ENCODE assay signal across 8 cellular contexts in the genomic region with DNA sequence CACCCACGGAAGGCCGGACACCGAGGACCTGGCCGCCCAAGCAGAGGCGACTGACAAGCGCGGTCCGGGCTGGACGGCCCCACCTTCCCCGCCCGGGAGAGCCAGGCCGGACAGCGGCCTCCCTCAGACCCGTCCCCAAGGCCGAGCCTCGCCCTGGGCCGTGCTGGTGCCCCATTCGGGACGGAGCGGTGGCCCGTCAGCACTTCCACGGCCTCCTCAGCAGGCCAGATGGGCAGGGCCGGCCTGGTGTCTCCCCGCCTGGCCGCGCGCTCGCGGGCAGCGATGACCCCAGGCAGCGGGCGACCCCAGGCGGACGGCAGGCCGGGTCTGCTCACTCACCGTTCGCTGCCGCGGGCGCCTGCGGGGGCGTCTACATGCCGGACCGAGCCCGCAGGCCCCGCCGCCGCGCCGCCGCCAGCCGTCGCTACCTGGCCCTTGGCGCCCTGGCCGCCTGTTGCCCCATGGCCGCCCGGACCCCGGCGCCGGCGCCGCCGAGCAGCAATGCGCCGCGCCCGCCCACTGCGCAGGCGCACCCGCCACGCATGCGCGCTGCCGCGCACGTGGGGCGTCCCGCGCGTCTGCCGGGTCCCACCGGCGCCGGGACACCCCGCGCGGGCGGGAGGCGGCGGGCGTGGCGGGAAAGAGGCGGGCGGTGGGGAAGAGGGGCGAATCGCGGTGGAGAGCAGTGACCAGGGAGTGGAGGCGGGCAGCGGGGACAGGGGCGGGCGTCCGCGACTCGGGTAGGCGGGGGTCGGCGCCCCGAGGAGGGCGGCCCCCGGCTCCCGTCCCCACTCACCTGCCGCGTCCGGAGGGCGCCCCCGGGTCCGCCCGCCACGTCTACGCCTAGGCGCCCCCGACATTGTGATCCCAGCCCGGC. TPM values are rescaled to one million over a fixed set of nuclear protein-coding genes. Genes with fewer than 3 reads are reported as not detected.
DNase-seq lines count a peak whose midpoint lies in the region; ATAC-seq and TF ChIP-seq lines count a peak whose summit lies in the region.

A gene with protein sequence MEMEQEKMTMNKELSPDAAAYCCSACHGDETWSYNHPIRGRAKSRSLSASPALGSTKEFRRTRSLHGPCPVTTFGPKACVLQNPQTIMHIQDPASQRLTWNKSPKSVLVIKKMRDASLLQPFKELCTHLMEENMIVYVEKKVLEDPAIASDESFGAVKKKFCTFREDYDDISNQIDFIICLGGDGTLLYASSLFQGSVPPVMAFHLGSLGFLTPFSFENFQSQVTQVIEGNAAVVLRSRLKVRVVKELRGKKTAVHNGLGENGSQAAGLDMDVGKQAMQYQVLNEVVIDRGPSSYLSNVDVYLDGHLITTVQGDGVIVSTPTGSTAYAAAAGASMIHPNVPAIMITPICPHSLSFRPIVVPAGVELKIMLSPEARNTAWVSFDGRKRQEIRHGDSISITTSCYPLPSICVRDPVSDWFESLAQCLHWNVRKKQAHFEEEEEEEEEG (minus strand): TSS at position 521 of the 877 bp plus-strand sequence. CDS start 13,064 bp downstream, outside the sequence.

- POLR2A ChIA-PET in Panc1 (lab: Charles Lee) = no interaction called here

- H3K27me3 Mint-ChIP-seq in CD14-positive monocyte (ENCODE audit: low read depth in 3 of 3) = peaks cover 0 to 7% (median 0%) of the 10 kb centered on the region in 3 donors
- no peaks in the 10 kb centered on the region for H3K27me3 Mint-ChIP-seq in activated T-helper 2 cell treated with anti-CD3 and anti-CD28 coated beads, Interferon-gamma antibody, Interleukin-2, Interleukin-4, amounts not matched to agents 10 μg/mL and 5 μg/mL and 100 μg/mL, durations not matched to agents 14 hours and 24 hours and 36 hours (ENCODE audit: low read depth)
- H3K27me3 Mint-ChIP-seq in stimulated activated naive CD8-positive, alpha-beta T cell treated with anti-CD3 and anti-CD28 coated beads, Interleukin-15, Interleukin-2, amounts not matched to agents 100 ng/mL and 50 ng/mL, for 24 hours = no peaks in the 10 kb centered on the region

- peak; percentile 40 for ATAC-seq in HG03354 (IDR thresholded peaks at IDR 0.05; ENCODE audit: poor library complexity, severe bottlenecking, unreplicated experiment)
- ATAC-seq in Panc1 = peak; percentile 73

- intact Hi-C loops in CD14-positive monocyte (cut with micrococcal nuclease) = loop anchor here in 1 of 2 donors (2.0 to 5.0 kb wide), 2 partner anchors 13 to 114 kb away; partner anchors contain the start of gene GNB1
- intact Hi-C loops in Panc1 (cut with micrococcal nuclease; ENCODE audit: unreplicated experiment) = no loop called here
- intact Hi-C loops in activated T-helper 2 cell treated with anti-CD3 and anti-CD28 coated beads, Interferon-gamma antibody, Interleukin-2, Interleukin-4, amounts not matched to agents 10 μg/mL and 5 μg/mL and 100 μg/mL, durations not matched to agents 14 hours and 24 hours and 36 hours (cut with micrococcal nuclease) = no loop called here

- no peak for DNase-seq in CD14-positive monocyte (ENCODE audit: low spot score)
- DNase-seq in Panc1 (ENCODE audit: low read depth, low spot score) = no peak
- peak; percentile 74 for DNase-seq in activated T-helper 2 cell treated with anti-CD3 and anti-CD28 coated beads, Interferon-gamma antibody, Interleukin-2, Interleukin-4, amounts not matched to agents 10 μg/mL and 5 μg/mL and 100 μg/mL, durations not matched to agents 14 hours and 24 hours and 36 hours (ENCODE audit: low spot score)
- peak; percentile 50 for DNase-seq in fibroblast of pulmonary artery (ENCODE audit: low read depth)

- peaks cover 65% of the 10 kb centered on the region for H3K4me1 Mint-ChIP-seq in CD14-positive monocyte
- peaks cover 45% of the 10 kb centered on the region for H3K4me1 Mint-ChIP-seq in activated T-helper 2 cell treated with anti-CD3 and anti-CD28 coated beads, Interferon-gamma antibody, Interleukin-2, Interleukin-4, amounts not matched to agents 10 μg/mL and 5 μg/mL and 100 μg/mL, durations not matched to agents 14 hours and 24 hours and 36 hours (ENCODE audit: low read depth)
- peaks cover 64% of the 10 kb centered on the region for H3K4me1 Mint-ChIP-seq in stimulated activated naive CD8-positive, alpha-beta T cell treated with anti-CD3 and anti-CD28 coated beads, Interleukin-15, Interleukin-2, amounts not matched to agents 100 ng/mL and 50 ng/mL, for 24 hours (ENCODE audit: low read depth)

- peaks cover 12 to 39% of the 10 kb centered on the region in 2 donors for H3K36me3 Mint-ChIP-seq in CD14-positive monocyte
- peaks cover 26% of the 10 kb centered on the region for H3K36me3 Mint-ChIP-seq in activated T-helper 2 cell treated with anti-CD3 and anti-CD28 coated beads, Interferon-gamma antibody, Interleukin-2, Interleukin-4, amounts not matched to agents 10 μg/mL and 5 μg/mL and 100 μg/mL, durations not matched to agents 14 hours and 24 hours and 36 hours (ENCODE audit: low read depth)
- peaks cover 8% of the 10 kb centered on the region for H3K36me3 Mint-ChIP-seq in stimulated activated naive CD8-positive, alpha-beta T cell treated with anti-CD3 and anti-CD28 coated beads, Interleukin-15, Interleukin-2, amounts not matched to agents 100 ng/mL and 50 ng/mL, for 24 hours (ENCODE audit: low read depth)

- H3K9me3 ChIP-seq in Panc1 (ENCODE audit: control insufficient read depth, insufficient read depth, low read depth, low read length) (no peaks in the 10 kb centered on the region), neural cell (ENCODE audit: low read length) (no peaks in the 10 kb centered on the region)

- H3K4me3 ChIP-seq in Panc1 (ENCODE audit: low read depth in 2 of 2, low read length in 2 of 2) = peak within 1 kb of the TSS; percentile 62 to 73
- H3K4me3 ChIP-seq in fibroblast of pulmonary artery (replicated peaks; ENCODE audit: low read depth, low read length) = peak within 1 kb of the TSS; percentile 77
- peak within 1 kb of the TSS; percentile 96 for H3K4me3 ChIP-seq in neural cell (ENCODE audit: low read length)

- H3K4me1 ChIP-seq in Panc1 (ENCODE audit: control insufficient read depth, insufficient read depth, low read length) = peaks cover 39% of the 10 kb centered on the region

- H3K4me3 Mint-ChIP-seq in CD14-positive monocyte = peak within 1 kb of the TSS; percentile 97 to 99
- H3K4me3 Mint-ChIP-seq in activated T-helper 2 cell treated with anti-CD3 and anti-CD28 coated beads, Interferon-gamma antibody, Interleukin-2, Interleukin-4, amounts not matched to agents 10 μg/mL and 5 μg/mL and 100 μg/mL, durations not matched to agents 14 hours and 24 hours and 36 hours (ENCODE audit: low read depth) = peak within 1 kb of the TSS; percentile 90
- H3K4me3 Mint-ChIP-seq in stimulated activated naive CD8-positive, alpha-beta T cell treated with anti-CD3 and anti-CD28 coated beads, Interleukin-15, Interleukin-2, amounts not matched to agents 100 ng/mL and 50 ng/mL, for 24 hours = peak within 1 kb of the TSS; percentile 82

- peaks cover 16% of the 10 kb centered on the region for H3K79me2 ChIP-seq in neural cell (replicated peaks; ENCODE audit: insufficient read depth, low read length)

- peak within 1 kb of the TSS; percentile 41 for H3K4me2 ChIP-seq in neural cell (ENCODE audit: low read length)

- peak within 1 kb of the TSS; percentile 90 for H3K27ac ChIP-seq in Panc1 (ENCODE audit: low read length)
- no peak within 1 kb of the TSS for H3K27ac ChIP-seq in neural cell (ENCODE audit: low read length)

- no peak within 1 kb of the TSS for H2AFZ ChIP-seq in neural cell (ENCODE audit: low read depth, low read length)

- H3K9me3 Mint-ChIP-seq in CD14-positive monocyte = peaks cover 0 to 2% (median 0%) of the 10 kb centered on the region in 7 donors
- H3K9me3 Mint-ChIP-seq in activated T-helper 2 cell treated with anti-CD3 and anti-CD28 coated beads, Interferon-gamma antibody, Interleukin-2, Interleukin-4, amounts not matched to agents 10 μg/mL and 5 μg/mL and 100 μg/mL, durations not matched to agents 14 hours and 24 hours and 36 hours = no peaks in the 10 kb centered on the region
- no peaks in the 10 kb centered on the region for H3K9me3 Mint-ChIP-seq in stimulated activated naive CD8-positive, alpha-beta T cell treated with anti-CD3 and anti-CD28 coated beads, Interleukin-15, Interleukin-2, amounts not matched to agents 100 ng/mL and 50 ng/mL, for 24 hours

- no peaks in the 10 kb centered on the region for H4K20me1 ChIP-seq in neural cell (ENCODE audit: insufficient read depth)

- TF ChIP-seq EP300 in neural cell (conservative IDR thresholded peaks at IDR 0.05; ENCODE audit: poor library complexity, severe bottlenecking) = no peak

- no peaks in the 10 kb centered on the region for H3K9me2 ChIP-seq in neural cell (ENCODE audit: insufficient read depth, low read length)

- TF ChIP-seq POLR2A in GM19099 (IDR thresholded peaks at IDR 0.05; ENCODE audit: extremely low read depth, insufficient read length, low read depth) = peak; percentile 74

- no TSS peak for BruUV-seq in Panc1 (replicated peaks; lab: Mats Ljungman, UMichigan)

- H3K9ac ChIP-seq in neural cell (ENCODE audit: low read length) = peak within 1 kb of the TSS; percentile 70

- CTCF ChIA-PET in Panc1 (lab: Charles Lee) = no interaction called here

- H3K27ac Mint-ChIP-seq in CD14-positive monocyte = peak within 1 kb of the TSS; percentile 99 to 100 (median 100)
- peak within 1 kb of the TSS; percentile 85 for H3K27ac Mint-ChIP-seq in activated T-helper 2 cell treated with anti-CD3 and anti-CD28 coated beads, Interferon-gamma antibody, Interleukin-2, Interleukin-4, amounts not matched to agents 10 μg/mL and 5 μg/mL and 100 μg/mL, durations not matched to agents 14 hours and 24 hours and 36 hours
- peak within 1 kb of the TSS; percentile 83 for H3K27ac Mint-ChIP-seq in stimulated activated naive CD8-positive, alpha-beta T cell treated with anti-CD3 and anti-CD28 coated beads, Interleukin-15, Interleukin-2, amounts not matched to agents 100 ng/mL and 50 ng/mL, for 24 hours

- H3F3A ChIP-seq in neural cell (ENCODE audit: insufficient read depth, low read length, poor library complexity, severe bottlenecking) = no peaks in the 10 kb centered on the region

- TF ChIP-seq CTCF in CD14-positive monocyte (IDR thresholded peaks at IDR 0.05) = no peak
- no peak for TF ChIP-seq CTCF in Panc1 (IDR thresholded peaks at IDR 0.05)
- TF ChIP-seq CTCF in fibroblast of pulmonary artery (IDR thresholded peaks at IDR 0.05; ENCODE audit: low read length, missing control alignments) = no peak
- TF ChIP-seq CTCF in neural cell (IDR thresholded peaks at IDR 0.05; ENCODE audit: poor library complexity, severe bottlenecking) = peak; percentile 24

- in situ Hi-C loops in Panc1 (cut with HindIII; ENCODE audit: low pct_unique_long_range_greater_than_20kb, low sequenced_read_pairs) = no loop called here

- H3K36me3 ChIP-seq in Panc1 (ENCODE audit: control insufficient read depth, insufficient read depth, low read length) (no peaks in the 10 kb centered on the region), neural cell (ENCODE audit: insufficient read depth, low read length) (no peaks in the 10 kb centered on the region)

- peak; percentile 35 for TF ChIP-seq RAD21 in neural cell (conservative IDR thresholded peaks at IDR 0.05)

- no peaks in the 10 kb centered on the region for H3K27me3 ChIP-seq in Panc1 (ENCODE audit: control insufficient read depth, insufficient read depth, low read length)
- H3K27me3 ChIP-seq in neural cell (ENCODE audit: insufficient read depth, low read depth, low read length) = peaks cover 2% of the 10 kb centered on the region

RNA-seq across cellular contexts. Expression of the gene that starts here (rescaled TPM):
- polyA plus RNA-seq in CD14-positive monocyte (100 to 1,000 TPM; 175 to 235 TPM), neural cell (38.5 and 55.5 TPM in 2 replicates)
- total RNA-seq in Panc1 (2021; ENCODE audit: unreplicated experiment) = 101 TPM
- polyA plus RNA-seq in Panc1 (2012; ENCODE audit: insufficient read length) = 101 TPM
- 81.8 and 84.5 TPM in 2 replicates for total RNA-seq in activated T-helper 2 cell treated with anti-CD3 and anti-CD28 coated beads, Interferon-gamma antibody, Interleukin-2, Interleukin-4, amounts not matched to agents 10 μg/mL and 5 μg/mL and 100 μg/mL, durations not matched to agents 14 hours and 24 hours and 36 hours
- polyA minus RNA-seq in neural cell = 27.4 and 31.7 TPM in 2 replicates

Comparison
In these comparisons a context has a peak if more than half of its experiments do, and no peak if none do; other contexts are left out.
1. DNase-seq: peak in activated T-helper 2 cell treated with anti-CD3 and anti-CD28 coated beads, Interferon-gamma antibody, Interleukin-2, Interleukin-4, amounts not matched to agents 10 μg/mL and 5 μg/mL and 100 μg/mL, durations not matched to agents 14 hours and 24 hours and 36 hours (single experiment) and fibroblast of pulmonary artery (single experiment); none in CD14-positive monocyte (single experiment) and Panc1 (single experiment).
2. Peak in every context shown above with its lines, with median percentiles within 50 percentile points of each other: H3K27ac Mint-ChIP-seq, H3K4me3 Mint-ChIP-seq and H3K4me3 ChIP-seq.